ENCODE assay signal across 27 cellular contexts in the genomic region with DNA sequence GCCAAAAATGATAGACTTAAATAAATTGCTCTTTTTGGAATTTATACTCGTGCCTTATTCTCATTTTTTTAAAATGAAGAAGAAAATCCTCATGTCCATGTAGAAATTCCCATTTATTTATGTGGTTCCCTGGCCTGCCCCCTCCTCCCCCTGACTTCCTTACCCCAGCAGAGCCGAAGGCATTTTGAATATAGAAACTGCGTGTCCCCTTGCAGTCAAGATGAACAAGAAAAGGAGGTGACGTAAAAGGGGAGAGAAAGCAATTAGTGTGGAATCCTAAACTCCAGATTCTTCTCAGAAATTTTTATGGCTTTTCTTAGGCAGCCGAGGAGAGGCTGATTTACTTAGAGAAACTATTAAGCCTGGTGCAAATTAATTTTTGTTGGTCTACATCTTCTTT.
"Had no signal": no experiment of that assay in that cellular context is flagged by ENCODE, and none has a peak within 500 bp of the region (broad histone marks: within the 10 kb centered on the region; RNA-seq: fewer than 3 reads in every experiment).

No MANE protein-coding gene starts in this region.

- H3K27ac Mint-ChIP-seq: memory B cell; mesothelial cell of epicardium; naive B cell; natural killer cell treated with Interleukin-12 subunit alpha and Interleukin-12 subunit beta and Interleukin-15 and Interleukin-18, amount 100 ng/mL, for 72 hours; stimulated activated naive B cell treated with anti-CD40 and anti-IgM and Interleukin-4, amounts not matched to agents 10 μg/mL and 1 μg/mL and 100 μg/mL, for 72 hours; stimulated activated naive CD8-positive, alpha-beta T cell treated with anti-CD3 and anti-CD28 coated beads, Interleukin-15, amount 100 ng/mL, for 72 hours had no signal

- H3K27ac ChIP-seq: epithelial cell of prostate, gastrocnemius medialis, ovary, psoas muscle, sigmoid colon, spleen, suprapubic skin, transverse colon, upper lobe of right lung, vagina had no signal

- ATAC-seq: esophagus mucosa; gastrocnemius medialis; left lobe of liver; mucosa of descending colon; natural killer cell treated with Interleukin-12 subunit alpha and Interleukin-12 subunit beta and Interleukin-15 and Interleukin-18, amount 100 ng/mL, for 72 hours; psoas muscle; right cardiac atrium; stimulated activated naive B cell treated with anti-CD40 and anti-IgM and Interleukin-4, amounts not matched to agents 10 μg/mL and 1 μg/mL and 100 μg/mL, for 72 hours; stimulated activated naive CD8-positive, alpha-beta T cell treated with anti-CD3 and anti-CD28 coated beads, Interleukin-15, amount 100 ng/mL, for 72 hours; upper lobe of right lung had no signal

- H3K27me3 Mint-ChIP-seq: stimulated activated naive B cell treated with anti-CD40 and anti-IgM and Interleukin-4, amounts not matched to agents 10 μg/mL and 1 μg/mL and 100 μg/mL, for 72 hours had no signal

- H3K4me3 Mint-ChIP-seq: memory B cell; mesothelial cell of epicardium; natural killer cell treated with Interleukin-12 subunit alpha and Interleukin-12 subunit beta and Interleukin-15 and Interleukin-18, amount 100 ng/mL, for 72 hours; stimulated activated naive B cell treated with anti-CD40 and anti-IgM and Interleukin-4, amounts not matched to agents 10 μg/mL and 1 μg/mL and 100 μg/mL, for 72 hours; stimulated activated naive CD8-positive, alpha-beta T cell treated with anti-CD3 and anti-CD28 coated beads, Interleukin-15, amount 100 ng/mL, for 72 hours had no signal

- DNase-seq: cerebellar nuclear complex; cortex of kidney; gastrocnemius medialis; head of caudate nucleus; mucosa of descending colon; naive B cell; occipital lobe; ovary; posterior cingulate gyrus; psoas muscle; right cardiac atrium; sigmoid colon; spleen; stimulated activated CD4-positive, alpha-beta T cell treated with anti-CD3 and anti-CD28 coated beads, Interleukin-4, amount 100 ng/mL, for 4 hours; stimulated activated naive B cell treated with anti-CD40 and anti-IgM and Interleukin-4, amounts not matched to agents 10 μg/mL and 1 μg/mL and 100 μg/mL, for 72 hours; stimulated activated naive CD8-positive, alpha-beta T cell treated with anti-CD3 and anti-CD28 coated beads, Interleukin-15, amount 100 ng/mL, for 72 hours; transverse colon; upper lobe of right lung had no signal

- H3K4me1 Mint-ChIP-seq: memory B cell; stimulated activated naive CD8-positive, alpha-beta T cell treated with anti-CD3 and anti-CD28 coated beads, Interleukin-15, amount 100 ng/mL, for 72 hours had no signal

- H3K36me3 ChIP-seq: gastrocnemius medialis, ovary, sigmoid colon, spleen, suprapubic skin, transverse colon, upper lobe of right lung, vagina had no signal

- H3K4me3 ChIP-seq: gastrocnemius medialis, lung, mucosa of descending colon, ovary, psoas muscle, sigmoid colon, spleen, suprapubic skin, transverse colon, upper lobe of right lung, vagina had no signal

- H3K36me3 Mint-ChIP-seq: memory B cell; mesothelial cell of epicardium; naive B cell; natural killer cell treated with Interleukin-12 subunit alpha and Interleukin-12 subunit beta and Interleukin-15 and Interleukin-18, amount 100 ng/mL, for 72 hours; stimulated activated naive B cell treated with anti-CD40 and anti-IgM and Interleukin-4, amounts not matched to agents 10 μg/mL and 1 μg/mL and 100 μg/mL, for 72 hours had no signal

- H3K4me1 ChIP-seq: gastrocnemius medialis, psoas muscle, sigmoid colon, spleen, suprapubic skin, upper lobe of right lung, vagina had no signal

- H3K9me3 ChIP-seq: gastrocnemius medialis, mucosa of descending colon, ovary, psoas muscle, sigmoid colon, spleen, suprapubic skin, transverse colon, upper lobe of right lung, vagina had no signal

- H3K9me3 Mint-ChIP-seq: mesothelial cell of epicardium; natural killer cell treated with Interleukin-12 subunit alpha and Interleukin-12 subunit beta and Interleukin-15 and Interleukin-18, amount 100 ng/mL, for 72 hours; stimulated activated naive CD8-positive, alpha-beta T cell treated with anti-CD3 and anti-CD28 coated beads, Interleukin-15, amount 100 ng/mL, for 72 hours had no signal

- H3K27me3 ChIP-seq: gastrocnemius medialis, ovary, sigmoid colon, transverse colon, upper lobe of right lung, vagina had no signal
